27 cellular contexts compared by ENCODE assay signal in the genomic region with DNA sequence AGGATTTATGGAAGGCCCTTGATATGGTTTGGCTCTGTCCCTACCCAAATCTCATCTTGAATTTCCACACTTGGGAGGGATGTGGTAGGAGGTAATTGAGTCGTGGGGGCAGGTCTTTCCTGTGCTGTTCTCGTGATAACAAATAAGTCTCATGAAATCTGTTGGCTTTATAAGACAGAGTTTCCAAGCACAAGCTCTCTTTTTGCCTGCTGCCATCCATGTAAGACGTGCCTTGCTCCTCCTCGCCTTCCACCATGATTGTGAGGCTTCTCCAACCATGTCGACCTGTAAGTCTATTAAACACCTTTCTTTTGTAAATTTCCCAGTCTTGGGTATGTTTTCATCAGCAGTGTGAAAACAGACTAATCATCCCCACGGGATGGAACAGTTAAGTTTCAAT.
"Had no signal": no experiment of that assay in that cellular context is flagged by ENCODE, and none has a peak within 500 bp of the region (broad histone marks: within the 10 kb centered on the region; RNA-seq: fewer than 3 reads in every experiment).

No MANE protein-coding gene starts in this region.

- FAIRE-seq: urothelium cell line had no signal

- DNase-seq: stimulated activated CD4-positive, alpha-beta T cell treated with anti-CD3 and anti-CD28 coated beads, Interleukin-2, amount 100 ng/mL, for 48 hours; stimulated activated CD4-positive, alpha-beta T cell treated with anti-CD3 and anti-CD28 coated beads, Interleukin-4, amount 100 ng/mL, for 1 hour; stimulated activated CD4-positive, alpha-beta T cell treated with anti-CD3 and anti-CD28 coated beads, Interleukin-4, amount 100 ng/mL, for 24 hours; stimulated activated CD4-positive, alpha-beta T cell treated with anti-CD3 and anti-CD28 coated beads, Interleukin-4, amount 100 ng/mL, for 4 hours; stimulated activated CD8-positive, alpha-beta memory T cell treated with anti-CD3 and anti-CD28 coated beads, Interleukin-4, amount 100 ng/mL, for 48 hours; stimulated activated naive B cell treated with anti-CD40 and anti-IgM and Interleukin-4, amounts not matched to agents 10 μg/mL and 1 μg/mL and 100 μg/mL, for 72 hours; stimulated activated naive CD4-positive, alpha-beta T cell; stimulated activated naive CD4-positive, alpha-beta T cell treated with Interleukin-2 at 50 U/mL for 16 hours; stimulated activated naive CD8-positive, alpha-beta T cell treated with anti-CD3 and anti-CD28 coated beads, Interleukin-15, amount 100 ng/mL, for 72 hours; stimulated activated naive CD8-positive, alpha-beta T cell treated with anti-CD3 and anti-CD28 coated beads, Interleukin-15, Interleukin-2, amounts not matched to agents 100 U/mL and 50 U/mL, for 24 hours; stomach; substantia nigra; testis; thyroid gland; tibial artery; transverse colon; trophoblast cell; upper lobe of left lung; upper lobe of right lung; uterus had no signal

- H3K4me3 ChIP-seq: stomach, suprapubic skin, testis, thoracic aorta, thyroid gland, tibial artery, tibial nerve, transverse colon, upper lobe of left lung, upper lobe of right lung, uterus, vagina had no signal

- H3K27me3 ChIP-seq: testis, thyroid gland, tibial artery, tibial nerve, transverse colon, upper lobe of left lung, upper lobe of right lung, uterus, vagina had no signal

- H3K27ac ChIP-seq: stomach, suprapubic skin, testis, thoracic aorta, thyroid gland, tibial artery, tibial nerve, transverse colon, upper lobe of left lung, upper lobe of right lung, uterus, vagina had no signal

- H3K36me3 ChIP-seq: stomach, suprapubic skin, thoracic aorta, thyroid gland, tibial artery, tibial nerve, transverse colon, upper lobe of left lung, upper lobe of right lung, uterus, vagina had no signal

- H3K4me1 ChIP-seq: stomach, suprapubic skin, testis, thyroid gland, tibial artery, tibial nerve, transverse colon, upper lobe of left lung, upper lobe of right lung, uterus, vagina had no signal

- H3K9me3 ChIP-seq: suprapubic skin, testis, thoracic aorta, thyroid gland, tibial artery, transverse colon, upper lobe of left lung, upper lobe of right lung, uterus, vagina had no signal

- ATAC-seq: stimulated activated effector memory CD8-positive, alpha-beta T cell treated with anti-CD3 and anti-CD28 coated beads, Interleukin-12 subunit alpha, Interleukin-12 subunit beta, amount 100 ng/mL, for 72 hours; stimulated activated memory B cell treated with anti-CD40 and anti-IgM and Interleukin-4, amounts not matched to agents 10 μg/mL and 1 μg/mL and 100 μg/mL, for 72 hours; stimulated activated naive B cell treated with anti-CD40 and anti-IgM and Interleukin-4, amounts not matched to agents 10 μg/mL and 1 μg/mL and 100 μg/mL, for 72 hours; stimulated activated naive CD8-positive, alpha-beta T cell treated with anti-CD3 and anti-CD28 coated beads, Interleukin-15, amount 100 ng/mL, for 72 hours; stimulated activated naive CD8-positive, alpha-beta T cell treated with anti-CD3 and anti-CD28 coated beads, Interleukin-15, Interleukin-2, amounts not matched to agents 100 U/mL and 50 U/mL, for 24 hours; upper lobe of right lung had no signal
